ENCODE assay signal across 15 cellular contexts in genomic region chr20:50568549-50568942, GRCh38. TPM values are rescaled to one million over a fixed set of nuclear protein-coding genes. Genes with fewer than 3 reads are reported as not detected.
DNase-seq lines count a peak whose midpoint lies in the region; ATAC-seq and TF ChIP-seq lines count a peak whose summit lies in the region.
"Had no signal": no experiment of that assay in that cellular context is flagged by ENCODE, and none has a peak within 500 bp of the region (broad histone marks: within the 10 kb centered on the region; RNA-seq: fewer than 3 reads in every experiment).

No MANE protein-coding gene starts in this region.

- H3K4me1 Mint-ChIP-seq in activated naive CD4-positive, alpha-beta T cell treated with anti-CD3 and anti-CD28 coated beads for 36 hours (ENCODE audit: low read depth): peaks cover 97% of the 10 kb centered on the region
- H3K4me1 Mint-ChIP-seq in IgD-negative memory B cell (peaks cover 35 to 59% (median 57%) of the 10 kb centered on the region in 3 donors), chondrocyte (ENCODE audit: low read depth) (peaks cover 44% of the 10 kb centered on the region)
- H3K4me1 Mint-ChIP-seq in stimulated activated naive B cell treated with anti-CD40 and anti-IgM and Interleukin-4, amounts not matched to agents 10 μg/mL and 1 μg/mL and 100 μg/mL, for 72 hours: peaks cover 40 to 62% of the 10 kb centered on the region in 2 donors

- CTCF ChIA-PET in activated naive CD4-positive, alpha-beta T cell treated with anti-CD3 and anti-CD28 coated beads for 36 hours (lab: Charles Lee): interaction anchor here (1.6 kb wide), 1 partner anchor 20 kb away, joined by 5 read pairs; no protein-coding TSS in a partner anchor

- H3K27ac Mint-ChIP-seq in activated naive CD4-positive, alpha-beta T cell treated with anti-CD3 and anti-CD28 coated beads for 36 hours: peak overlapping the region; percentile 91
- H3K27ac Mint-ChIP-seq in IgD-negative memory B cell: peak overlapping the region; percentile 47 to 91 (median 82)
- peak overlapping the region; percentile 84 for H3K27ac Mint-ChIP-seq in stimulated activated naive B cell treated with anti-CD40 and anti-IgM and Interleukin-4, amounts not matched to agents 10 μg/mL and 1 μg/mL and 100 μg/mL, for 72 hours
- H3K27ac Mint-ChIP-seq in chondrocyte (ENCODE audit: unreplicated experiment): no peak overlapping the region

- intact Hi-C loops in activated naive CD4-positive, alpha-beta T cell treated with anti-CD3 and anti-CD28 coated beads for 36 hours (cut with micrococcal nuclease): loop anchor here (10.0 kb wide), 1 partner anchor 454 kb away; the partner anchor contains the start of gene UBE2V1

- no peaks in the 10 kb centered on the region for H3K27me3 Mint-ChIP-seq in activated naive CD4-positive, alpha-beta T cell treated with anti-CD3 and anti-CD28 coated beads for 36 hours (ENCODE audit: low read depth)
- H3K27me3 Mint-ChIP-seq in IgD-negative memory B cell (no peaks in the 10 kb centered on the region), chondrocyte (ENCODE audit: low read depth) (no peaks in the 10 kb centered on the region)
- no peaks in the 10 kb centered on the region for H3K27me3 Mint-ChIP-seq in stimulated activated naive B cell treated with anti-CD40 and anti-IgM and Interleukin-4, amounts not matched to agents 10 μg/mL and 1 μg/mL and 100 μg/mL, for 72 hours

- no peaks in the 10 kb centered on the region for H3K9me3 Mint-ChIP-seq in activated naive CD4-positive, alpha-beta T cell treated with anti-CD3 and anti-CD28 coated beads for 36 hours
- H3K9me3 Mint-ChIP-seq in IgD-negative memory B cell (no peaks in the 10 kb centered on the region), chondrocyte (ENCODE audit: low read depth) (no peaks in the 10 kb centered on the region)
- H3K9me3 Mint-ChIP-seq in stimulated activated naive B cell treated with anti-CD40 and anti-IgM and Interleukin-4, amounts not matched to agents 10 μg/mL and 1 μg/mL and 100 μg/mL, for 72 hours: no peaks in the 10 kb centered on the region

- DNase-seq in activated naive CD4-positive, alpha-beta T cell treated with anti-CD3 and anti-CD28 coated beads for 36 hours: no peak
- no peak for DNase-seq in activated naive CD4-positive, alpha-beta T cell (lab: John Stamatoyannopoulos, UW)
- no peak for DNase-seq in stimulated activated naive B cell treated with anti-CD40 and anti-IgM and Interleukin-4, amounts not matched to agents 10 μg/mL and 1 μg/mL and 100 μg/mL, for 72 hours
- DNase-seq in occipital lobe (lab: John Stamatoyannopoulos, UW) (no peak), chondrocyte (ENCODE audit: low spot score) (no peak)
- DNase-seq: activated CD4-positive, alpha-beta T cell treated with anti-CD3 and anti-CD28 coated beads, Interleukin-2, amount 50 U/mL, for 1 hour; cerebellar nuclear complex; effector CD4-positive, alpha-beta T cell; NCI-H1694; NCI-H2171 treated with DMSO at 0.1 percent for 48 hours; NCI-H526 treated with DMSO at 0.1 percent for 48 hours had no signal

- TF ChIP-seq CTCF in chondrocyte (IDR thresholded peaks at IDR 0.05): no peak

- peaks cover 70% of the 10 kb centered on the region for H3K36me3 Mint-ChIP-seq in activated naive CD4-positive, alpha-beta T cell treated with anti-CD3 and anti-CD28 coated beads for 36 hours (ENCODE audit: low read depth)
- H3K36me3 Mint-ChIP-seq in IgD-negative memory B cell (peaks cover 4% of the 10 kb centered on the region), chondrocyte (ENCODE audit: low read depth) (peaks cover 15% of the 10 kb centered on the region)
- peaks cover 41 to 69% of the 10 kb centered on the region in 2 donors for H3K36me3 Mint-ChIP-seq in stimulated activated naive B cell treated with anti-CD40 and anti-IgM and Interleukin-4, amounts not matched to agents 10 μg/mL and 1 μg/mL and 100 μg/mL, for 72 hours

- ATAC-seq in esophagus mucosa (peak; percentile 40), HG03175 (IDR thresholded peaks at IDR 0.05; ENCODE audit: unreplicated experiment) (no peak)
- no peak for ATAC-seq in stimulated activated naive B cell treated with anti-CD40 and anti-IgM and Interleukin-4, amounts not matched to agents 10 μg/mL and 1 μg/mL and 100 μg/mL, for 72 hours (replicated peaks)
- ATAC-seq: sciatic nerve had no signal

- H3K4me3 Mint-ChIP-seq in activated naive CD4-positive, alpha-beta T cell treated with anti-CD3 and anti-CD28 coated beads for 36 hours: no peak overlapping the region
- H3K4me3 Mint-ChIP-seq in IgD-negative memory B cell (no peak overlapping the region), chondrocyte (ENCODE audit: unreplicated experiment) (no peak overlapping the region)
- no peak overlapping the region for H3K4me3 Mint-ChIP-seq in stimulated activated naive B cell treated with anti-CD40 and anti-IgM and Interleukin-4, amounts not matched to agents 10 μg/mL and 1 μg/mL and 100 μg/mL, for 72 hours

RNA-seq across cellular contexts. Expression of gene PTPN1, which starts 58.4 kb away (rescaled TPM):
- total RNA-seq in activated naive CD4-positive, alpha-beta T cell treated with anti-CD3 and anti-CD28 coated beads for 36 hours: 100 to 1,000 TPM; 111 to 119 TPM
- polyA plus RNA-seq in IgD-negative memory B cell: 73.8 TPM
- total RNA-seq in esophagus mucosa: 23.3 TPM
- 15.9 TPM for total RNA-seq in occipital lobe
- 30.3 to 32.4 TPM (median 30.8 TPM) in 3 replicates for total RNA-seq in chondrocyte
